Comparison of ENCODE assay signal across 9 cellular contexts in genomic region chr16:30522702-30523463, GRCh38. TPM values are rescaled to one million over a fixed set of nuclear protein-coding genes. Genes with fewer than 3 reads are reported as not detected.
DNase-seq lines count a peak whose midpoint lies in the region; ATAC-seq and TF ChIP-seq lines count a peak whose summit lies in the region.
"Not testable (repeated sequence)": the region's sequence is repeated elsewhere in the genome, so short reads cannot be mapped to it uniquely, and the experiment has no call there.
"Had no signal": no experiment of that assay in that cellular context is flagged by ENCODE, and none has a peak within 500 bp of the region (broad histone marks: within the 10 kb centered on the region; RNA-seq: fewer than 3 reads in every experiment).

No MANE protein-coding gene starts in this region.

- H3K27ac ChIP-seq in 22Rv1 = peak overlapping the region; percentile 27; the same call in 1 of the 2 replicates
- H3K27ac ChIP-seq in HCT116 (ENCODE audit: low read depth, low read length) = not testable (repeated sequence)
- peak overlapping the region; percentile 97 for H3K27ac ChIP-seq in RWPE1

- not testable (repeated sequence) for H3K9me2 ChIP-seq in HCT116 (ENCODE audit: insufficient read depth)

- not testable (repeated sequence) for TF ChIP-seq CTCF in 22Rv1 (IDR thresholded peaks at IDR 0.05); HCT116 (IDR thresholded peaks at IDR 0.05 in 2 of 3, conservative IDR thresholded peaks at IDR 0.05 in 1 of 3; ENCODE audit: borderline replicate concordance in 1 of 3, insufficient read depth in 1 of 3, low read depth in 2 of 3, low read length in 2 of 3); RWPE1 (conservative IDR thresholded peaks at IDR 0.05; ENCODE audit: low read depth)

- CTCF ChIA-PET in HCT116 (lab: Charles Lee) = not testable (repeated sequence)
- CTCF ChIA-PET in RWPE1 (lab: Yijun Ruan, JAX) = interaction anchor here (0.7 kb wide), 1 partner anchor 369 kb away, joined by 4 read pairs; no protein-coding TSS in a partner anchor

- POLR2A ChIA-PET in HCT116 (lab: Charles Lee) = interaction anchor here (0.6 to 1.3 kb wide), 3 partner anchors 13 to 397 kb away, joined by 3 to 4 read pairs (median 3); no protein-coding TSS in a partner anchor
- POLR2A ChIA-PET in RWPE1 (lab: Yijun Ruan, JAX; ENCODE audit: low non-redundant PET) = not testable (repeated sequence)

- BruUV-seq in HCT116 (replicated peaks; lab: Mats Ljungman, UMichigan) = not testable (repeated sequence)

- H2AFZ ChIP-seq in HCT116 (ENCODE audit: low read depth, low read length, poor library complexity, severe bottlenecking) = not testable (repeated sequence)

- H3K27ac Mint-ChIP-seq in activated T-cell treated with anti-CD3 and anti-CD28 coated beads, Interleukin-2, amount 50 U/mL, for 24 hours = peak overlapping the region; percentile 52
- peak overlapping the region; percentile 26 to 51 for H3K27ac Mint-ChIP-seq in effector memory CD8-positive, alpha-beta T cell
- peak overlapping the region; percentile 49 to 55 for H3K27ac Mint-ChIP-seq in natural killer cell treated with Interleukin-12 subunit alpha and Interleukin-12 subunit beta and Interleukin-15 and Interleukin-18, amount 100 ng/mL, for 72 hours

- H3K9me3 ChIP-seq in HCT116 (ENCODE audit: control insufficient read depth in 1 of 2, insufficient read depth in 1 of 2, low read depth in 1 of 2, low read length in 2 of 2) = not testable (repeated sequence)

- not testable (repeated sequence) for H3K4me2 ChIP-seq in HCT116 (ENCODE audit: low read length)

- H3K79me2 ChIP-seq in HCT116 (ENCODE audit: insufficient read depth, low read length) = peaks cover 12% of the 10 kb centered on the region

- H3K4me1 ChIP-seq in HCT116 (ENCODE audit: control insufficient read depth in 1 of 2, insufficient read depth in 2 of 2, low read length in 2 of 2) = peaks cover 4 to 19% of the 10 kb centered on the region in 2 experiments

- peaks cover 52% of the 10 kb centered on the region for H3K36me3 Mint-ChIP-seq in activated T-cell treated with anti-CD3 and anti-CD28 coated beads, Interleukin-2, amount 50 U/mL, for 24 hours (ENCODE audit: low read depth)
- peaks cover 61% of the 10 kb centered on the region for H3K36me3 Mint-ChIP-seq in effector memory CD8-positive, alpha-beta T cell (ENCODE audit: insufficient read depth)
- peaks cover 21% of the 10 kb centered on the region for H3K36me3 Mint-ChIP-seq in natural killer cell treated with Interleukin-12 subunit alpha and Interleukin-12 subunit beta and Interleukin-15 and Interleukin-18, amount 100 ng/mL, for 72 hours

- not testable (repeated sequence) for DNase-seq in HCT116 (ENCODE audit: low read depth, low spot score); RWPE1 (ENCODE audit: low spot score); activated T-cell treated with anti-CD3 and anti-CD28 coated beads, Interleukin-2, amount 50 U/mL, for 24 hours; effector memory CD8-positive, alpha-beta T cell; natural killer cell treated with Interleukin-12 subunit alpha and Interleukin-12 subunit beta and Interleukin-15 and Interleukin-18, amount 100 ng/mL, for 72 hours (ENCODE audit: low spot score)

- H4K20me1 ChIP-seq in HCT116 (ENCODE audit: insufficient read depth) = not testable (repeated sequence)

- TF ChIP-seq RAD21 in HCT116 (IDR thresholded peaks at IDR 0.05; ENCODE audit: low read depth) = not testable (repeated sequence)

- not testable (repeated sequence) for H3K27me3 Mint-ChIP-seq in activated T-cell treated with anti-CD3 and anti-CD28 coated beads, Interleukin-2, amount 50 U/mL, for 24 hours; effector memory CD8-positive, alpha-beta T cell; natural killer cell treated with Interleukin-12 subunit alpha and Interleukin-12 subunit beta and Interleukin-15 and Interleukin-18, amount 100 ng/mL, for 72 hours

- not testable (repeated sequence) for ATAC-seq in HCT116; effector memory CD8-positive, alpha-beta T cell (replicated peaks); natural killer cell treated with Interleukin-12 subunit alpha and Interleukin-12 subunit beta and Interleukin-15 and Interleukin-18, amount 100 ng/mL, for 72 hours

- not testable (repeated sequence) for H3K4me3 ChIP-seq in HCT116 (replicated peaks in 1 of 2; ENCODE audit: low read depth in 1 of 2, low read length in 2 of 2)

- intact Hi-C loops in HCT116 (cut with micrococcal nuclease) = not testable (repeated sequence)

- not testable (repeated sequence) for H3K36me3 ChIP-seq in HCT116 (ENCODE audit: control insufficient read depth in 1 of 2, insufficient read depth in 2 of 2, low read length in 2 of 2)

- peaks cover 19% of the 10 kb centered on the region for H3K4me1 Mint-ChIP-seq in activated T-cell treated with anti-CD3 and anti-CD28 coated beads, Interleukin-2, amount 50 U/mL, for 24 hours (ENCODE audit: low read depth)
- H3K4me1 Mint-ChIP-seq in effector memory CD8-positive, alpha-beta T cell (ENCODE audit: low read depth in 2 of 2) = peaks cover 23 to 26% of the 10 kb centered on the region in 2 donors
- H3K4me1 Mint-ChIP-seq in natural killer cell treated with Interleukin-12 subunit alpha and Interleukin-12 subunit beta and Interleukin-15 and Interleukin-18, amount 100 ng/mL, for 72 hours (ENCODE audit: low read depth in 2 of 2) = peaks cover 21 to 27% of the 10 kb centered on the region in 2 donors

- H3K4me3 Mint-ChIP-seq in activated T-cell treated with anti-CD3 and anti-CD28 coated beads, Interleukin-2, amount 50 U/mL, for 24 hours; effector memory CD8-positive, alpha-beta T cell; natural killer cell treated with Interleukin-12 subunit alpha and Interleukin-12 subunit beta and Interleukin-15 and Interleukin-18, amount 100 ng/mL, for 72 hours: not testable (repeated sequence)

- not testable (repeated sequence) for H3K27me3 ChIP-seq in HCT116 (ENCODE audit: insufficient read depth, low read length)

- H3K9ac ChIP-seq in HCT116 (ENCODE audit: low read length) = not testable (repeated sequence)

- not testable (repeated sequence) for TF ChIP-seq POLR2A in HCT116 (IDR thresholded peaks at IDR 0.05; ENCODE audit: borderline replicate concordance, extremely low read depth, insufficient read depth, insufficient read length)

- H3K9me3 Mint-ChIP-seq in activated T-cell treated with anti-CD3 and anti-CD28 coated beads, Interleukin-2, amount 50 U/mL, for 24 hours; effector memory CD8-positive, alpha-beta T cell; natural killer cell treated with Interleukin-12 subunit alpha and Interleukin-12 subunit beta and Interleukin-15 and Interleukin-18, amount 100 ng/mL, for 72 hours: not testable (repeated sequence)

- RAD21 ChIA-PET in HCT116 (lab: Charles Lee; ENCODE audit: low non-redundant PET in 1 of 2, low total read pairs in 2 of 2, uncharacterized antibody in 2 of 2, unreplicated experiment in 2 of 2) = not testable (repeated sequence)

TF ChIP-seq in HCT116, 20 proteins besides CTCF, POLR2A, EP300 and RAD21:
- TF ChIP-seq POLR2AphosphoS5 (IDR thresholded peaks at IDR 0.05; ENCODE audit: low read depth, low read length) = peak; percentile 32; the same call in 1 of the 2 replicates

RNA-seq across cellular contexts. Expression of gene ZNF768, which starts 3.5 kb away (rescaled TPM):
- 48.8 TPM for total RNA-seq in HCT116 (2021; ENCODE audit: unreplicated experiment)
- polyA plus RNA-seq in HCT116 (2012) = 47.0 and 49.7 TPM in 2 replicates
- total RNA-seq in natural killer cell treated with Interleukin-12 subunit alpha and Interleukin-12 subunit beta and Interleukin-15 and Interleukin-18, amount 100 ng/mL, for 72 hours = 10 to 100 TPM; 10.4 to 11.8 TPM

RNA-seq across cellular contexts. Expression of gene ZNF747, which starts 11.8 kb away (rescaled TPM):
- 2.1 TPM for total RNA-seq in HCT116 (2021; ENCODE audit: unreplicated experiment)
- polyA plus RNA-seq in HCT116 (2012) = 0.67 and 1.6 TPM in 2 replicates
- 10 to 100 TPM in 1 of 2 donors, 1 to 10 TPM in 1; 8.7 to 10.3 TPM for total RNA-seq in natural killer cell treated with Interleukin-12 subunit alpha and Interleukin-12 subunit beta and Interleukin-15 and Interleukin-18, amount 100 ng/mL, for 72 hours

RNA-seq across cellular contexts. Expression of gene ZNF764, which starts 35.3 kb away (rescaled TPM):
- total RNA-seq in HCT116 (2021; ENCODE audit: unreplicated experiment) = 9.1 TPM
- polyA plus RNA-seq in HCT116 (2012) = 2.5 and 4.0 TPM in 2 replicates
- 10 to 100 TPM; 14.9 to 22.9 TPM for total RNA-seq in natural killer cell treated with Interleukin-12 subunit alpha and Interleukin-12 subunit beta and Interleukin-15 and Interleukin-18, amount 100 ng/mL, for 72 hours

RNA-seq across cellular contexts. Expression of gene ZNF688, which starts 48.6 kb away (rescaled TPM):
- 3.6 TPM for total RNA-seq in HCT116 (2021; ENCODE audit: unreplicated experiment)
- 1.8 and 2.3 TPM in 2 replicates for polyA plus RNA-seq in HCT116 (2012)
- 1 to 10 TPM; 8.3 to 8.9 TPM for total RNA-seq in natural killer cell treated with Interleukin-12 subunit alpha and Interleukin-12 subunit beta and Interleukin-15 and Interleukin-18, amount 100 ng/mL, for 72 hours

RNA-seq across cellular contexts. Expression of gene ITGAL, which starts 50.3 kb away (rescaled TPM):
- 1.4 TPM for total RNA-seq in HCT116 (2021; ENCODE audit: unreplicated experiment)
- polyA plus RNA-seq in HCT116 (2012) = 0.03 and 0.26 TPM in 2 replicates
- 100 to 1,000 TPM; 648 to 717 TPM for total RNA-seq in natural killer cell treated with Interleukin-12 subunit alpha and Interleukin-12 subunit beta and Interleukin-15 and Interleukin-18, amount 100 ng/mL, for 72 hours
- total RNA-seq: HT1080, LHCN-M2 had no signal
- polyA plus RNA-seq: GM23248 had no signal
